23 cellular contexts compared by ENCODE assay signal in genomic region chr11:33965032-33965431, GRCh38.
"Had no signal": no experiment of that assay in that cellular context is flagged by ENCODE, and none has a peak within 500 bp of the region (broad histone marks: within the 10 kb centered on the region; RNA-seq: fewer than 3 reads in every experiment).

No MANE protein-coding gene starts in this region.

- ATAC-seq: natural killer cell treated with Interleukin-12 subunit alpha and Interleukin-12 subunit beta and Interleukin-15 and Interleukin-18, amount 100 ng/mL, for 72 hours; pancreas; right cardiac atrium; sciatic nerve; stimulated activated naive B cell treated with anti-CD40 and anti-IgM and Interleukin-4, amounts not matched to agents 10 μg/mL and 1 μg/mL and 100 μg/mL, for 72 hours; stimulated activated naive CD8-positive, alpha-beta T cell treated with anti-CD3 and anti-CD28 coated beads, Interleukin-15, Interleukin-2, amounts not matched to agents 100 U/mL and 50 U/mL, for 24 hours had no signal

- DNase-seq: immature natural killer cell; kidney; left ventricle myocardium inferior; mesendoderm; naive B cell; nucleus accumbens; pancreas; posterior cingulate gyrus; retina; right cardiac atrium; stimulated activated CD4-positive, alpha-beta T cell treated with anti-CD3 and anti-CD28 coated beads, Interleukin-12 subunit alpha, Interleukin-12 subunit beta, amount 100 ng/mL, for 4 hours; stimulated activated CD4-positive, alpha-beta T cell treated with anti-CD3 and anti-CD28 coated beads, Interleukin-15, amount 100 ng/mL, for 24 hours; stimulated activated CD4-positive, alpha-beta T cell treated with anti-CD3 and anti-CD28 coated beads, Interleukin-2, amount 100 ng/mL, for 24 hours; stimulated activated CD4-positive, alpha-beta T cell treated with anti-CD3 and anti-CD28 coated beads, Interleukin-4, amount 100 ng/mL, for 1 hour; stimulated activated naive B cell treated with anti-CD40 and anti-IgM and Interleukin-4, amounts not matched to agents 10 μg/mL and 1 μg/mL and 100 μg/mL, for 72 hours; stimulated activated naive CD8-positive, alpha-beta T cell treated with anti-CD3 and anti-CD28 coated beads, Interleukin-15, Interleukin-2, amounts not matched to agents 100 U/mL and 50 U/mL, for 24 hours; stomach; testis; thyroid gland; transverse colon; upper lobe of left lung had no signal
